ENCODE assay signal across 15 cellular contexts in the genomic region with DNA sequence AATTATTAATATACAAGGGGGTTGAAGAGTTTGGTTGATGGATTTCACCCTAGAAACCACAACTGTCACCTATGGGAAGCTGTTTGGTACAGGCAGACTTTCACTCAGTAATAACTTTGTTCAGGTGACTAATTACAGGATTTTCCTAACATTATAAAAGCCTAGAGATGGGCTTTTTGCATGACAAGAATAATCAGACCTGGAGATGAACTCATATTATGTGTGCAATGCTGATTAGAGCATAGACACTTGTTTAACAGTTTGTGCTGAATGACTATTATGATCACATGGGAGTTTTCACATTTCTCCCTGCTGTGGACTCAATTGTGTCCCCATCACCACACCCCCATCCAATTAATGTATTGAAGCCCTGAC.
A peak's percentile ranks its signal among the peaks of the same experiment; 100 is the strongest.
DNase-seq lines count a peak whose midpoint lies in the region; ATAC-seq, FAIRE-seq and TF ChIP-seq lines count a peak whose summit lies in the region.
"Had no signal": no experiment of that assay in that cellular context is flagged by ENCODE, and none has a peak within 500 bp of the region (broad histone marks: within the 10 kb centered on the region; RNA-seq: fewer than 3 reads in every experiment).

No MANE protein-coding gene starts in this region.

- peaks cover 11% of the 10 kb centered on the region for H3K27me3 Mint-ChIP-seq in activated CD8-positive, alpha-beta T cell treated with anti-CD3 and anti-CD28 coated beads for 36 hours
- peaks cover 14% of the 10 kb centered on the region for H3K27me3 Mint-ChIP-seq in activated CD8-positive, alpha-beta T cell treated with anti-CD3 and anti-CD28 coated beads, Interleukin-2, amount 10 ng/mL, durations not matched to agents 7 days and 5 days (ENCODE audit: low read depth)

- H3K9me3 Mint-ChIP-seq in activated CD8-positive, alpha-beta T cell treated with anti-CD3 and anti-CD28 coated beads for 36 hours = no peaks in the 10 kb centered on the region
- no peaks in the 10 kb centered on the region for H3K9me3 Mint-ChIP-seq in activated CD8-positive, alpha-beta T cell treated with anti-CD3 and anti-CD28 coated beads, Interleukin-2, amount 10 ng/mL, durations not matched to agents 7 days and 5 days (ENCODE audit: insufficient read depth)
- H3K9me3 Mint-ChIP-seq: activated CD4-positive, alpha-beta T cell treated with anti-CD3 and anti-CD28 coated beads, Interleukin-2, amount 10 ng/mL, durations not matched to agents 7 days and 5 days; central memory CD8-positive, alpha-beta T cell had no signal

- no peaks in the 10 kb centered on the region for H3K79me1 ChIP-seq in neuronal stem cell (ENCODE audit: low read depth, low read length)

- peak; percentile 37 for ATAC-seq in activated CD8-positive, alpha-beta T cell treated with anti-CD3 and anti-CD28 coated beads for 36 hours
- no peak for ATAC-seq in activated CD8-positive, alpha-beta T cell treated with anti-CD3 and anti-CD28 coated beads, Interleukin-2, amount 10 ng/mL, durations not matched to agents 7 days and 5 days
- ATAC-seq in HG02642 (IDR thresholded peaks at IDR 0.05; ENCODE audit: poor library complexity, unreplicated experiment) (peak; percentile 51), HG03378 (IDR thresholded peaks at IDR 0.05; ENCODE audit: unreplicated experiment) (peak; percentile 56)

- H3K4ac ChIP-seq in neuronal stem cell (ENCODE audit: low read length) = no peak overlapping the region

- no peak overlapping the region for H2BK5ac ChIP-seq in neuronal stem cell (ENCODE audit: low read length)

- no peak overlapping the region for H2BK15ac ChIP-seq in neuronal stem cell (ENCODE audit: low read length)

- H2BK12ac ChIP-seq in neuronal stem cell (ENCODE audit: low read length) = no peak overlapping the region

- no peak for FAIRE-seq in D721Med (lab: Jason Lieb, UNC)

- no peaks in the 10 kb centered on the region for H3K36me3 ChIP-seq in neuronal stem cell (replicated peaks in 1 of 2; ENCODE audit: control insufficient read depth in 2 of 2, insufficient read depth in 2 of 2, low read length in 2 of 2)

- no peak overlapping the region for H3K27ac ChIP-seq in neuronal stem cell (replicated peaks; ENCODE audit: low read length)

- H3K4me1 Mint-ChIP-seq in activated CD8-positive, alpha-beta T cell treated with anti-CD3 and anti-CD28 coated beads for 36 hours (ENCODE audit: low read depth) = peaks cover 12% of the 10 kb centered on the region
- peaks cover 9% of the 10 kb centered on the region for H3K4me1 Mint-ChIP-seq in activated CD8-positive, alpha-beta T cell treated with anti-CD3 and anti-CD28 coated beads, Interleukin-2, amount 10 ng/mL, durations not matched to agents 7 days and 5 days (ENCODE audit: low read depth)

- H3K4me2 ChIP-seq in neuronal stem cell (ENCODE audit: insufficient read depth, low read length, poor library complexity, severe bottlenecking) = no peak overlapping the region

- H3K4me3 ChIP-seq in neuronal stem cell (ENCODE audit: low read length in 2 of 2) = no peak overlapping the region

- no peak overlapping the region for H2AFZ ChIP-seq in neuronal stem cell (ENCODE audit: low read length)

- H2AK5ac ChIP-seq in neuronal stem cell (ENCODE audit: low read depth, low read length) = no peak overlapping the region

- no peak overlapping the region for H3K4me3 Mint-ChIP-seq in activated CD8-positive, alpha-beta T cell treated with anti-CD3 and anti-CD28 coated beads for 36 hours
- H3K4me3 Mint-ChIP-seq in activated CD8-positive, alpha-beta T cell treated with anti-CD3 and anti-CD28 coated beads, Interleukin-2, amount 10 ng/mL, durations not matched to agents 7 days and 5 days = no peak overlapping the region
- H3K4me3 Mint-ChIP-seq: activated CD4-positive, alpha-beta T cell treated with anti-CD3 and anti-CD28 coated beads, Interleukin-2, amount 10 ng/mL, durations not matched to agents 7 days and 5 days; central memory CD8-positive, alpha-beta T cell had no signal

- H3K18ac ChIP-seq in neuronal stem cell (ENCODE audit: low read length) = no peak overlapping the region

- TF ChIP-seq CTCF in activated CD8-positive, alpha-beta T cell treated with anti-CD3 and anti-CD28 coated beads for 36 hours (IDR thresholded peaks at IDR 0.05) = no peak
- no peak for TF ChIP-seq CTCF in D721Med (IDR thresholded peaks at IDR 0.05; ENCODE audit: insufficient read depth, missing control alignments)

- no peak overlapping the region for H4K91ac ChIP-seq in neuronal stem cell (ENCODE audit: low read depth, low read length, poor library complexity)

- H3K4me1 ChIP-seq in neuronal stem cell (ENCODE audit: control insufficient read depth in 2 of 2, insufficient read depth in 1 of 2, low read depth in 1 of 2, low read length in 2 of 2) = no peaks in the 10 kb centered on the region

- no peak overlapping the region for H3K27ac Mint-ChIP-seq in activated CD8-positive, alpha-beta T cell treated with anti-CD3 and anti-CD28 coated beads for 36 hours
- no peak overlapping the region for H3K27ac Mint-ChIP-seq in activated CD8-positive, alpha-beta T cell treated with anti-CD3 and anti-CD28 coated beads, Interleukin-2, amount 10 ng/mL, durations not matched to agents 7 days and 5 days
- H3K27ac Mint-ChIP-seq: activated CD4-positive, alpha-beta T cell treated with anti-CD3 and anti-CD28 coated beads, Interleukin-2, amount 10 ng/mL, durations not matched to agents 7 days and 5 days had no signal

- CTCF ChIA-PET in activated CD8-positive, alpha-beta T cell treated with anti-CD3 and anti-CD28 coated beads for 36 hours (lab: Charles Lee) = no interaction called here
- CTCF ChIA-PET in activated CD8-positive, alpha-beta T cell treated with anti-CD3 and anti-CD28 coated beads, Interleukin-2, amount 10 ng/mL, durations not matched to agents 7 days and 5 days (lab: Charles Lee) = no interaction called here

- no peak overlapping the region for H4K8ac ChIP-seq in neuronal stem cell (ENCODE audit: low read depth, low read length)

- POLR2A ChIA-PET in activated CD8-positive, alpha-beta T cell treated with anti-CD3 and anti-CD28 coated beads for 36 hours (lab: Charles Lee) = no interaction called here
- POLR2A ChIA-PET in activated CD8-positive, alpha-beta T cell treated with anti-CD3 and anti-CD28 coated beads, Interleukin-2, amount 10 ng/mL, durations not matched to agents 7 days and 5 days (lab: Charles Lee) = no interaction called here

- no peak overlapping the region for H3K14ac ChIP-seq in neuronal stem cell (ENCODE audit: low read length)

- intact Hi-C loops in activated CD8-positive, alpha-beta T cell treated with anti-CD3 and anti-CD28 coated beads for 36 hours (cut with micrococcal nuclease) = no loop called here

- H3K9me3 ChIP-seq in neuronal stem cell (replicated peaks in 1 of 2; ENCODE audit: control insufficient read depth in 2 of 2, insufficient read depth in 1 of 2, low read depth in 1 of 2, low read length in 2 of 2) = no peaks in the 10 kb centered on the region

- no peak overlapping the region for H3K23ac ChIP-seq in neuronal stem cell (ENCODE audit: low read depth, low read length, poor library complexity)

- DNase-seq in activated CD8-positive, alpha-beta T cell treated with anti-CD3 and anti-CD28 coated beads for 36 hours = no peak
- DNase-seq in activated CD8-positive, alpha-beta T cell treated with anti-CD3 and anti-CD28 coated beads, Interleukin-2, amount 10 ng/mL, durations not matched to agents 7 days and 5 days = no peak
- DNase-seq in NK-92 (lab: John Stamatoyannopoulos, UW; ENCODE audit: unreplicated experiment) (no peak), D721Med (ENCODE audit: insufficient read length, low spot score) (no peak), neuronal stem cell (ENCODE audit: low spot score) (no peak), SW480 (ENCODE audit: low spot score) (no peak)
- DNase-seq: activated CD4-positive, alpha-beta T cell treated with anti-CD3 and anti-CD28 coated beads, Interleukin-2, amount 10 ng/mL, durations not matched to agents 7 days and 5 days; activated naive CD4-positive, alpha-beta T cell treated with Interleukin-2 at 50 U/mL for 16 hours; DMS153; kidney glomerular epithelial cell; NCI-H1092 treated with DMSO at 0.1 percent for 48 hours; SW 1271 had no signal

- H3K9ac ChIP-seq in neuronal stem cell (ENCODE audit: low read depth, low read length, poor library complexity) = no peak overlapping the region

- no peak overlapping the region for H2BK120ac ChIP-seq in neuronal stem cell (ENCODE audit: low read depth, low read length)

- H3K36me3 Mint-ChIP-seq in activated CD8-positive, alpha-beta T cell treated with anti-CD3 and anti-CD28 coated beads for 36 hours (ENCODE audit: low read depth) = no peaks in the 10 kb centered on the region
- H3K36me3 Mint-ChIP-seq in activated CD8-positive, alpha-beta T cell treated with anti-CD3 and anti-CD28 coated beads, Interleukin-2, amount 10 ng/mL, durations not matched to agents 7 days and 5 days (ENCODE audit: low read depth) = no peaks in the 10 kb centered on the region

- H3K27me3 ChIP-seq in neuronal stem cell (ENCODE audit: control insufficient read depth in 3 of 3, insufficient read depth in 3 of 3, low read depth in 1 of 3, low read length in 3 of 3) = no peaks in the 10 kb centered on the region
